Comparison of ENCODE assay signal across 9 cellular contexts in the genomic region with DNA sequence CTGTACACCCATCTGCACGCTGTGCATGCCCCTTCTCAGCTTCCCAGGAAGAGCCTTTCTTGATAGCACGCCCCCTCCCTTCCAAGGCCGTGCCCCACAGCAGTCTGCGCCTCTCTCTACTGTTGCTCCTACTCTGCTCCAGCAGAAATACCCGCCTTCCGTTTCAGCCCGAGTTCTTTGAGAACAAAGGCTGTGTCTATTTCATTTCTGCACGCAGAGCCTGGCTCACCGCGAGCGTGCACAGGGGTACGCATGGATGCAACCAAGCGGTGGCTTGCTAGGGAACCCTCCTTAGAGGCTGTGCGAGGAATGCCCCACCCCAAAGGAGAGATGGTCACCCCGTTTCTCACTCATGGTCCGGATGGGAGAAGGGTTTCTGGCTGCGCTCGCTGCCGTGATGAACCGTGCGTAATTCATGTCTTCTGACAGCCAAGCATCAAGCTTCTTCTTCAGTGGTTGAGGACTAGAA. TPM values are rescaled to one million over a fixed set of nuclear protein-coding genes. Genes with fewer than 3 reads are reported as not detected.
A peak's percentile ranks its signal among the peaks of the same experiment; 100 is the strongest.
DNase-seq lines count a peak whose midpoint lies in the region; ATAC-seq and TF ChIP-seq lines count a peak whose summit lies in the region.
"Had no signal": no experiment of that assay in that cellular context is flagged by ENCODE, and none has a peak within 500 bp of the region (broad histone marks: within the 10 kb centered on the region; RNA-seq: fewer than 3 reads in every experiment).

No MANE protein-coding gene starts in this region.

- H3K4me3 ChIP-seq in muscle layer of colon (ENCODE audit: low read depth in 1 of 2, low read length in 2 of 2) (peak overlapping the region; percentile 67 to 74), vagina (peak overlapping the region; percentile 53 to 69)

- in situ Hi-C loops in SK-MEL-5 (cut with HindIII; ENCODE audit: low pct_unique_long_range_greater_than_20kb, low sequenced_read_pairs) = no loop called here

- H3K36me3 ChIP-seq in muscle layer of colon (ENCODE audit: insufficient read depth, low read length) (peaks cover 4% of the 10 kb centered on the region), vagina (no peaks in the 10 kb centered on the region)

- no peak for TF ChIP-seq CTCF in vagina (IDR thresholded peaks at IDR 0.05)

- no peak for TF ChIP-seq POLR2A in vagina (IDR thresholded peaks at IDR 0.05)

- H3K9me3 ChIP-seq in muscle layer of colon (ENCODE audit: low read length) = no peaks in the 10 kb centered on the region
- H3K9me3 ChIP-seq in vagina = no peaks in the 10 kb centered on the region

- peak; percentile 30 for ATAC-seq in esophagus mucosa

- intact Hi-C loops in vagina (cut with DNase I) = no loop called here

- peak overlapping the region; percentile 26 for H3K9ac ChIP-seq in muscle layer of colon (ENCODE audit: low read length)

- DNase-seq in NCI-H2081 (lab: John Stamatoyannopoulos, UW) (peak; percentile 16 to 33), NCI-H2081 treated with DMSO at 0.1 percent for 48 hours (lab: John Stamatoyannopoulos, UW) (no peak), HT-29 (ENCODE audit: low spot score) (peak; percentile 11), SK-MEL-5 (ENCODE audit: low read depth, low spot score) (peak; percentile 71), vagina (ENCODE audit: extremely low spot score in 2 of 2) (no peak), activated gamma-delta T cell (lab: John Stamatoyannopoulos, UW) (no peak)
- DNase-seq: DND-41 had no signal

- peaks cover 8% of the 10 kb centered on the region for H3K4me1 ChIP-seq in muscle layer of colon (ENCODE audit: insufficient read depth, low read length)
- H3K4me1 ChIP-seq in vagina = peaks cover 10% of the 10 kb centered on the region

- peak overlapping the region; percentile 23 for H3K27ac ChIP-seq in muscle layer of colon (ENCODE audit: low read depth, low read length)
- H3K27ac ChIP-seq in vagina = peak overlapping the region; percentile 40

- no peaks in the 10 kb centered on the region for H3K27me3 ChIP-seq in muscle layer of colon (ENCODE audit: control insufficient read depth in 1 of 2, insufficient read depth in 2 of 2, low read length in 2 of 2)
- no peaks in the 10 kb centered on the region for H3K27me3 ChIP-seq in vagina

RNA-seq across cellular contexts. Expression of a gene that starts 0.4 kb away (rescaled TPM):
- total RNA-seq in HT-29 (2014; rRNA removed; shearing (Covaris generic)) = 0.81 TPM in 2 replicates
- total RNA-seq in SK-MEL-5 (2014; rRNA removed; shearing (Covaris generic)) = 15.7 and 17.8 TPM in 2 replicates
- 34.3 and 40.8 TPM in 2 replicates for polyA plus RNA-seq in SK-MEL-5 (2015; cell fraction: cytosol; rRNA removed)
- polyA plus RNA-seq in SK-MEL-5 (2015; cell fraction: nucleus; rRNA removed) = 139 and 142 TPM in 2 replicates
- total RNA-seq in esophagus mucosa (2.9 TPM), vagina (3.7 TPM)

Comparison
In these comparisons a context has a peak if more than half of its experiments do, and no peak if none do; other contexts are left out.
1. DNase-seq: peak in NCI-H2081 (2 of 2), HT-29 (single experiment) and SK-MEL-5 (single experiment); none in NCI-H2081 treated with DMSO at 0.1 percent for 48 hours (single experiment), vagina (0 of 2) and activated gamma-delta T cell (single experiment).